13 cellular contexts compared by ENCODE assay signal in genomic region chr20:62475819-62476073, GRCh38. TPM values are rescaled to one million over a fixed set of nuclear protein-coding genes. Genes with fewer than 3 reads are reported as not detected.
DNase-seq lines count a peak whose midpoint lies in the region; ATAC-seq and TF ChIP-seq lines count a peak whose summit lies in the region.
"Had no signal": no experiment of that assay in that cellular context is flagged by ENCODE, and none has a peak within 500 bp of the region (broad histone marks: within the 10 kb centered on the region; RNA-seq: fewer than 3 reads in every experiment).

GATA5 (minus strand) TSS chr20:62475995; CDS start chr20:62475521, 474 bp downstream.

- intact Hi-C loops in right cardiac atrium (cut with DNase I), result no loop called here

- peak within 1 kb of the TSS; percentile 13; the same call in 1 of the 2 replicates for H3K4me2 ChIP-seq in BLaER1
- H3K4me2 ChIP-seq: SK-N-SH had no signal

- ATAC-seq in right cardiac atrium, result peak in 1 of 2 donors; percentile 41
- ATAC-seq in omental fat pad (ENCODE audit: low FRiP score), result peak; percentile 20
- no peak for ATAC-seq in HG02678 (IDR thresholded peaks at IDR 0.05; ENCODE audit: unreplicated experiment)
- ATAC-seq in HG03039 (IDR thresholded peaks at IDR 0.05; ENCODE audit: unreplicated experiment), result no peak

- DNase-seq in NT2/D1 (ENCODE audit: low read depth, low spot score) (no peak), right cardiac atrium (no peak), omental fat pad (ENCODE audit: low spot score) (no peak), HPDE6-E6E7 (ENCODE audit: extremely low spot score) (no peak), ecto neural progenitor cell (ENCODE audit: low spot score) (no peak)
- DNase-seq: activated CD4-positive, alpha-beta T cell treated with anti-CD3 and anti-CD28 coated beads, Interleukin-2, amount 50 U/mL, for 1 hour; amniotic stem cell; C1 segment of cervical spinal cord; NCI-H510A treated with DMSO at 0.1 percent for 48 hours had no signal

- H3K36me3 ChIP-seq in BLaER1 (no peaks in the 10 kb centered on the region), NT2/D1 (ENCODE audit: insufficient read depth, insufficient read length, low read length) (no peaks in the 10 kb centered on the region)

- no peak for TF ChIP-seq CTCF in omental fat pad (IDR thresholded peaks at IDR 0.05)

- under 1% methylated on average over 31 of the region's 36 CpGs for whole genome bisulfite sequencing in right cardiac atrium

- H3K9me3 ChIP-seq in BLaER1 (no peaks in the 10 kb centered on the region), NT2/D1 (ENCODE audit: insufficient read depth, low read length) (no peaks in the 10 kb centered on the region), right cardiac atrium (ENCODE audit: control insufficient read depth, low read length) (no peaks in the 10 kb centered on the region)
- H3K9me3 ChIP-seq: SK-N-SH had no signal

- peaks cover 97% of the 10 kb centered on the region for H3K27me3 ChIP-seq in BLaER1
- H3K27me3 ChIP-seq in NT2/D1 (ENCODE audit: insufficient read depth, insufficient read length), result peaks cover 60% of the 10 kb centered on the region
- H3K27me3 ChIP-seq in right cardiac atrium (ENCODE audit: control insufficient read depth, insufficient read depth), result no peaks in the 10 kb centered on the region

- no peak within 1 kb of the TSS for H3K27ac ChIP-seq in BLaER1
- H3K27ac ChIP-seq in right cardiac atrium (ENCODE audit: low read length), result no peak within 1 kb of the TSS

- H4K20me1 ChIP-seq in BLaER1, result peaks cover 78% of the 10 kb centered on the region

- H3K9ac ChIP-seq in BLaER1, result no peak within 1 kb of the TSS
- H3K9ac ChIP-seq in NT2/D1 (ENCODE audit: insufficient read length, low read depth), result peak within 1 kb of the TSS; percentile 77
- H3K9ac ChIP-seq: SK-N-SH had no signal

- H3K4me3 ChIP-seq in BLaER1 (0 out of 2 replicates have a peak within 1 kb of the TSS, but pooled peaks have one; percentile 17), NT2/D1 (ENCODE audit: insufficient read length, low read depth) (peak within 1 kb of the TSS; percentile 51), right cardiac atrium (ENCODE audit: low read length) (peak within 1 kb of the TSS; percentile 41)

- H3K4me1 ChIP-seq in BLaER1 (peaks cover 61% of the 10 kb centered on the region), NT2/D1 (ENCODE audit: insufficient read depth, insufficient read length) (peaks cover 42% of the 10 kb centered on the region), right cardiac atrium (ENCODE audit: control insufficient read depth, insufficient read depth, low read length) (no peaks in the 10 kb centered on the region)

RNA-seq across cellular contexts. Expression of gene GATA5, which starts in this region (rescaled TPM):
- 1 to 10 TPM; 2.3 to 3.1 (median 2.5) TPM for total RNA-seq in right cardiac atrium
- polyA plus RNA-seq in right cardiac atrium, result 1.5 TPM
- total RNA-seq in omental fat pad, result 1 to 10 TPM; 1.3 to 3.7 (median 1.7) TPM
- polyA plus RNA-seq: SK-N-SH had no signal
